Comparison of ENCODE assay signal across 25 cellular contexts in genomic region chr20:622161-622560, GRCh38. TPM values are rescaled to one million over a fixed set of nuclear protein-coding genes. Genes with fewer than 3 reads are reported as not detected.
"Had no signal": no experiment of that assay in that cellular context is flagged by ENCODE, and none has a peak within 500 bp of the region (broad histone marks: within the 10 kb centered on the region; RNA-seq: fewer than 3 reads in every experiment).

No MANE protein-coding gene starts in this region.

- H3K27ac Mint-ChIP-seq: IgD-negative memory B cell had no signal

- H3K36me3 Mint-ChIP-seq: IgD-negative memory B cell had no signal

- H3K4me1 Mint-ChIP-seq: IgD-negative memory B cell had no signal

- H3K9me3 ChIP-seq: SJCRH30 had no signal

- H3K27me3 ChIP-seq: SJCRH30 had no signal

- H3K4me3 Mint-ChIP-seq: IgD-negative memory B cell had no signal

- DNase-seq: KBM-7, MV-4-11, NCI-H1048, NCI-H1105, NCI-H1417, NCI-H1436 treated with DMSO at 0.1 percent for 48 hours, NCI-H1694, NCI-H187 treated with DMSO at 0.1 percent for 48 hours, NCI-H2029 treated with DMSO at 0.1 percent for 48 hours, NCI-H2107, NCI-H226, NCI-H446, NCI-H510A, NCI-H524 treated with DMSO at 0.1 percent for 48 hours, NCI-H69, NCI-H774, SHP77 treated with DMSO at 0.1 percent for 48 hours, SJCRH30 had no signal

- FAIRE-seq: RCC 7860 had no signal

- H3K4me3 ChIP-seq: SJCRH30 had no signal

- ATAC-seq: SK-N-SH treated with all-trans-retinoic acid at 6 μM for 48 hours had no signal

- H3K27ac ChIP-seq: RWPE1, SJCRH30 had no signal

- H3K36me3 ChIP-seq: SJCRH30 had no signal

- H3K4me1 ChIP-seq: SJCRH30 had no signal

RNA-seq across cellular contexts. Expression of gene TCF15, which starts 12.1 kb away (rescaled TPM):
- total RNA-seq: HT1080, LHCN-M2, MCF 10A, SJCRH30 had no signal
- polyA plus RNA-seq: IgD-negative memory B cell had no signal

RNA-seq across cellular contexts. Expression of gene SCRT2, which starts 53.4 kb away (rescaled TPM):
- total RNA-seq: HT1080, LHCN-M2, MCF 10A, SJCRH30 had no signal
- polyA plus RNA-seq: IgD-negative memory B cell had no signal
